In genomic region chr6:135014353-135014832, GRCh38 we compare ENCODE assay signal across 7 cellular contexts. TPM values are rescaled to one million over a fixed set of nuclear protein-coding genes. Genes with fewer than 3 reads are reported as not detected.
DNase-seq lines count a peak whose midpoint lies in the region; ATAC-seq and TF ChIP-seq lines count a peak whose summit lies in the region.

No MANE protein-coding gene starts in this region.

- in situ Hi-C loops in KBM-7 (cut with MboI; ENCODE audit: low pct_unique_long_range_greater_than_20kb, low sequenced_read_pairs), result no loop called here

- POLR2A ChIA-PET in naive thymus-derived CD4-positive, alpha-beta T cell (lab: Charles Lee), result interaction anchor here (1.0 kb wide), 2 partner anchors 15 to 21 kb away, joined by 3 read pairs; no protein-coding TSS in a partner anchor

- intact Hi-C loops in naive thymus-derived CD4-positive, alpha-beta T cell (cut with micrococcal nuclease), result loop anchor here (1.0 to 5.0 kb wide), 7 partner anchors 8 to 842 kb away; partner anchors contain the start of gene HBS1L (in 2 of the 2)
- intact Hi-C loops in left ventricle myocardium superior (cut with micrococcal nuclease), result no loop called here

- CTCF ChIA-PET in naive thymus-derived CD4-positive, alpha-beta T cell (lab: Charles Lee), result no interaction called here

- no peak overlapping the region for H3K4me3 Mint-ChIP-seq in HFFc6
- H3K4me3 Mint-ChIP-seq in naive thymus-derived CD4-positive, alpha-beta T cell, result peak overlapping the region; percentile 3 to 83 (median 71)

- ATAC-seq in GM18909 (IDR thresholded peaks at IDR 0.05; ENCODE audit: poor library complexity, unreplicated experiment), result peak; percentile 93
- peak; percentile 89 for ATAC-seq in naive thymus-derived CD4-positive, alpha-beta T cell
- no peak for ATAC-seq in left ventricle myocardium superior

- H3K27ac ChIP-seq in naive thymus-derived CD4-positive, alpha-beta T cell (ENCODE audit: low read depth, low read length), result peak overlapping the region; percentile 62

- no peaks in the 10 kb centered on the region; the same call in 1 of the 2 replicates for H3K27me3 Mint-ChIP-seq in HFFc6 (ENCODE audit: insufficient read depth)
- no peaks in the 10 kb centered on the region for H3K27me3 Mint-ChIP-seq in naive thymus-derived CD4-positive, alpha-beta T cell

- H3K4me1 Mint-ChIP-seq in HFFc6 (ENCODE audit: low read depth), result peaks cover 32% of the 10 kb centered on the region
- peaks cover 43 to 85% (median 81%) of the 10 kb centered on the region in 7 donors for H3K4me1 Mint-ChIP-seq in naive thymus-derived CD4-positive, alpha-beta T cell

- peak overlapping the region; percentile 8 for H3K4me3 ChIP-seq in naive thymus-derived CD4-positive, alpha-beta T cell (ENCODE audit: low read length)

- TF ChIP-seq CTCF in HFFc6 (IDR thresholded peaks at IDR 0.05), result no peak

- peaks cover 18 to 51% of the 10 kb centered on the region in 2 donors for H3K4me1 ChIP-seq in naive thymus-derived CD4-positive, alpha-beta T cell (ENCODE audit: control insufficient read depth in 2 of 2, insufficient read depth in 2 of 2, low read length in 2 of 2)

- no peaks in the 10 kb centered on the region for H3K36me3 Mint-ChIP-seq in HFFc6 (ENCODE audit: low read depth)
- H3K36me3 Mint-ChIP-seq in naive thymus-derived CD4-positive, alpha-beta T cell, result peaks cover 0 to 33% (median under 1%) of the 10 kb centered on the region in 5 donors

- H3K27me3 ChIP-seq in naive thymus-derived CD4-positive, alpha-beta T cell (ENCODE audit: control insufficient read depth in 2 of 2, insufficient read depth in 2 of 2, low read length in 2 of 2), result no peaks in the 10 kb centered on the region

- no peaks in the 10 kb centered on the region for H3K36me3 ChIP-seq in naive thymus-derived CD4-positive, alpha-beta T cell (ENCODE audit: control insufficient read depth in 2 of 3, insufficient read depth in 3 of 3, low read length in 3 of 3)

- H3K9me3 Mint-ChIP-seq in HFFc6, result no peaks in the 10 kb centered on the region
- H3K9me3 Mint-ChIP-seq in naive thymus-derived CD4-positive, alpha-beta T cell, result no peaks in the 10 kb centered on the region

- H3K9me3 ChIP-seq in naive thymus-derived CD4-positive, alpha-beta T cell (ENCODE audit: control insufficient read depth in 2 of 3, low read length in 3 of 3), result no peaks in the 10 kb centered on the region

- no peak for DNase-seq in HFFc6
- peak; percentile 4 for DNase-seq in KBM-7
- peak in 7 of 9 donors; percentile 25 to 66 (median 52) for DNase-seq in naive thymus-derived CD4-positive, alpha-beta T cell
- DNase-seq in HK-2 (ENCODE audit: unreplicated experiment), result no peak
- no peak for DNase-seq in left ventricle myocardium superior
- DNase-seq in foreskin melanocyte, result no peak

- peak overlapping the region; percentile 20; the same call in 1 of the 2 replicates for H3K27ac Mint-ChIP-seq in HFFc6
- H3K27ac Mint-ChIP-seq in naive thymus-derived CD4-positive, alpha-beta T cell, result peak overlapping the region; percentile 76 to 94 (median 85)

RNA-seq across cellular contexts. Expression of gene HBS1L, which starts 40.2 kb away (rescaled TPM):
- 100 to 1,000 TPM; 100 to 123 (median 107) TPM for total RNA-seq in HFFc6 (2021; fragmentation: NEBNext Ultra II Directional; extraction: Animal tissue kit (Norgen Biotek cat#: 25700))
- total RNA-seq in naive thymus-derived CD4-positive, alpha-beta T cell, result 100 to 1,000 TPM in 1 of 5 experiments, 10 to 100 TPM in 4; 70.0 to 112 (median 83.1) TPM
- polyA plus RNA-seq in naive thymus-derived CD4-positive, alpha-beta T cell, result 10 to 100 TPM; 61.4 to 70.5 TPM
- total RNA-seq in left ventricle myocardium superior, result 89.8 TPM

Comparison
In these comparisons a context has a peak if more than half of its experiments do, and no peak if none do; other contexts are left out.
1. DNase-seq: peak in KBM-7 (single experiment) and naive thymus-derived CD4-positive, alpha-beta T cell (7 of 9); none in HFFc6 (single experiment), HK-2 (single experiment), left ventricle myocardium superior (single experiment) and foreskin melanocyte (single experiment).